Comparison of ENCODE assay signal across 1 cellular context in genomic region chr16:4788910-4789309, GRCh38.
TF ChIP-seq lines count a peak whose summit lies in the region.

No MANE protein-coding gene starts in this region.

TF ChIP-seq in GM23338, 12 proteins besides CTCF, POLR2A, EP300 and RAD21 (continued from another document):
- TF ChIP-seq ETS1 (IDR thresholded peaks at IDR 0.05): no peak
- TF ChIP-seq STAT1 (IDR thresholded peaks at IDR 0.05; ENCODE audit: unreplicated experiment): no peak
- no peak for TF ChIP-seq EZH2phosphoT487 (IDR thresholded peaks at IDR 0.05; ENCODE audit: unreplicated experiment)
- no peak for TF ChIP-seq JUNB (IDR thresholded peaks at IDR 0.05; ENCODE audit: unreplicated experiment)
- no peak for TF ChIP-seq REST (IDR thresholded peaks at IDR 0.05; ENCODE audit: unreplicated experiment)
- TF ChIP-seq ZNF114 (CRISPR knock-in tag; IDR thresholded peaks at IDR 0.05): no peak
- TF ChIP-seq CREB1 (CRISPR knock-in tag; IDR thresholded peaks at IDR 0.05; ENCODE audit: low read depth): no peak
- TF ChIP-seq POLR2AphosphoS5 (IDR thresholded peaks at IDR 0.05; ENCODE audit: low read depth): no peak
- TF ChIP-seq NANOG (IDR thresholded peaks at IDR 0.05; ENCODE audit: borderline replicate concordance): no peak
- no peak for TF ChIP-seq ZNF462 (CRISPR knock-in tag; IDR thresholded peaks at IDR 0.05)
